In the genomic region with DNA sequence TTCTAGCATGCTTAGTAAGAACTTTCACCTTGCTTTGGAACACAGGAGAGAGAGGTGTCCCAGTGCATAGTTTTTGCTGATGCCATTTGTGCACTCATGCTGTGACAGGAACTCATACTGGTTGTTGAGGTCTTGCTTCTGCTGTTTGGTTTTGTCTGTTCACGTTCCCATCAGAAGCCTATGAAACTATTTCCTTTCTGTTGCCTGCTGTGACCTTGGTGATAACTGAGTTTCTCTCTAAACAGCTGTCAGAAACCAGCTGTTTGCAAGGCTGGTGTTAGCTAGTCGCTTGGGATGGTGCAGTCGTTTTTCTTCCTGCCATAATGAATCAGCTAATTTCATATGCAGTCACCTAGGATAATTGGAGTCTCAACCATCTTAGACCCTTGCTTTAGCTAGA, we compare ENCODE assay signal across 20 cellular contexts.
A peak's percentile ranks its signal among the peaks of the same experiment; 100 is the strongest.
DNase-seq lines count a peak whose midpoint lies in the region; ATAC-seq and TF ChIP-seq lines count a peak whose summit lies in the region.
"Had no signal": no experiment of that assay in that cellular context is flagged by ENCODE, and none has a peak within 500 bp of the region (broad histone marks: within the 10 kb centered on the region; RNA-seq: fewer than 3 reads in every experiment).

No MANE protein-coding gene starts in this region.

- H3F3A ChIP-seq in MM.1S (ENCODE audit: insufficient read depth, low read length), result no peaks in the 10 kb centered on the region

- H3K4me3 ChIP-seq in A673 (ENCODE audit: low read depth, low read length, poor library complexity, severe bottlenecking) (no peak overlapping the region), MM.1S (ENCODE audit: low read length) (no peak overlapping the region), stomach (no peak overlapping the region)
- H3K4me3 ChIP-seq: BLaER1 treated with 17β-estradiol and CSF1 and Interleukin-3, amounts not matched to agents 10 nM and 100 nM; HAP-1 had no signal

- no peak for TF ChIP-seq EP300 in stomach (IDR thresholded peaks at IDR 0.05)

- 27 to 44% (median 36%) methylated on average over 3 of the region's 3 CpGs for WGBS in stomach, 5 donors

- CTCF ChIA-PET in A673 (lab: Charles Lee), result no interaction called here

- no peaks in the 10 kb centered on the region for H3K79me2 ChIP-seq in MM.1S (ENCODE audit: low read length)

- no peaks in the 10 kb centered on the region for H3K9me2 ChIP-seq in MM.1S (replicated peaks; ENCODE audit: insufficient read depth, low read length)

- H4K20me1 ChIP-seq in MM.1S (ENCODE audit: insufficient read depth, low read length), result no peaks in the 10 kb centered on the region
- H4K20me1 ChIP-seq: BLaER1 treated with 17β-estradiol and CSF1 and Interleukin-3, amounts not matched to agents 10 nM and 100 nM had no signal

- no peaks in the 10 kb centered on the region for H3K9me3 ChIP-seq in A673 (ENCODE audit: low read depth, low read length, poor library complexity, severe bottlenecking)
- no peaks in the 10 kb centered on the region for H3K9me3 ChIP-seq in MM.1S (replicated peaks; ENCODE audit: insufficient read depth, low read length)
- no peaks in the 10 kb centered on the region for H3K9me3 ChIP-seq in stomach
- H3K9me3 ChIP-seq: HAP-1 had no signal

- peak; percentile 50 for ATAC-seq in GM19463 (IDR thresholded peaks at IDR 0.05; ENCODE audit: unreplicated experiment)
- ATAC-seq: Panc1 had no signal

- POLR2A ChIA-PET in A673 (lab: Charles Lee; ENCODE audit: low non-redundant PET), result no interaction called here

- no peak overlapping the region for H3K9ac ChIP-seq in MM.1S (ENCODE audit: low read length)
- H3K9ac ChIP-seq: BLaER1 treated with 17β-estradiol and CSF1 and Interleukin-3, amounts not matched to agents 10 nM and 100 nM had no signal

- peak; percentile 1 for DNase-seq in A673 (ENCODE audit: low spot score)
- DNase-seq in MM.1S, result peak; percentile 72
- peak; percentile 36 for DNase-seq in left kidney (ENCODE audit: low read depth, low spot score)
- DNase-seq in activated CD4-positive, alpha-beta T cell treated with anti-CD3 and anti-CD28 coated beads for 4 hours, result no peak
- no peak for DNase-seq in effector CD4-positive, alpha-beta T cell
- DNase-seq in stomach, result no peak
- DNase-seq: CD4-positive, alpha-beta T cell; GOT3; HFFc6; MV-4-11; NCI-H1105; NCI-H1694; NCI-H2029 treated with DMSO at 0.1 percent for 48 hours; NCI-H2227 treated with DMSO at 0.1 percent for 48 hours; NCI-H69; SHP77 treated with DMSO at 0.1 percent for 48 hours had no signal

- BruUV-seq in A673 (replicated peaks; lab: Mats Ljungman, UMichigan), result no TSS peak

- no peak overlapping the region for H2AFZ ChIP-seq in MM.1S (ENCODE audit: low read length)

- H3K27ac ChIP-seq in A673 (ENCODE audit: low read depth, low read length, poor library complexity, severe bottlenecking) (no peak overlapping the region), MM.1S (ENCODE audit: low read length) (peak overlapping the region; percentile 47; the same call in 1 of the 2 replicates), stomach (no peak overlapping the region)
- H3K27ac ChIP-seq: BLaER1 treated with 17β-estradiol and CSF1 and Interleukin-3, amounts not matched to agents 10 nM and 100 nM had no signal

- H3K27me3 ChIP-seq in A673 (replicated peaks; ENCODE audit: insufficient read depth, low read depth, low read length, poor library complexity) (no peaks in the 10 kb centered on the region), MM.1S (replicated peaks; ENCODE audit: insufficient read depth, low read length) (no peaks in the 10 kb centered on the region), stomach (no peaks in the 10 kb centered on the region)
- H3K27me3 ChIP-seq: BLaER1 treated with 17β-estradiol and CSF1 and Interleukin-3, amounts not matched to agents 10 nM and 100 nM had no signal

- no peak for TF ChIP-seq POLR2A in stomach (IDR thresholded peaks at IDR 0.05)

- H3K36me3 ChIP-seq in A673 (ENCODE audit: insufficient read depth, low read length, poor library complexity, severe bottlenecking) (no peaks in the 10 kb centered on the region), MM.1S (replicated peaks; ENCODE audit: insufficient read depth, low read length) (no peaks in the 10 kb centered on the region), stomach (no peaks in the 10 kb centered on the region)
- H3K36me3 ChIP-seq: BLaER1 treated with 17β-estradiol and CSF1 and Interleukin-3, amounts not matched to agents 10 nM and 100 nM; HAP-1 had no signal

- H3K4me2 ChIP-seq in MM.1S (ENCODE audit: low read depth, low read length), result no peak overlapping the region
- H3K4me2 ChIP-seq: BLaER1 treated with 17β-estradiol and CSF1 and Interleukin-3, amounts not matched to agents 10 nM and 100 nM had no signal

- TF ChIP-seq CTCF in A673 (conservative IDR thresholded peaks at IDR 0.05; ENCODE audit: low read depth, low read length), result no peak
- no peak for TF ChIP-seq CTCF in MM.1S (IDR thresholded peaks at IDR 0.05; ENCODE audit: low read length)
- TF ChIP-seq CTCF in stomach (IDR thresholded peaks at IDR 0.05), result no peak

- intact Hi-C loops in A673 (cut with micrococcal nuclease; ENCODE audit: unreplicated experiment), result no loop called here
- intact Hi-C loops in stomach (cut with DNase I; ENCODE audit: low total_unique reads), result no loop called here

- H3K4me1 ChIP-seq in A673 (ENCODE audit: insufficient read depth, low read length, poor library complexity, severe bottlenecking), result no peaks in the 10 kb centered on the region
- peaks cover 6% of the 10 kb centered on the region; the same call in 1 of the 2 replicates for H3K4me1 ChIP-seq in MM.1S (ENCODE audit: low read length)
- H3K4me1 ChIP-seq in stomach, result no peaks in the 10 kb centered on the region
- H3K4me1 ChIP-seq: BLaER1 treated with 17β-estradiol and CSF1 and Interleukin-3, amounts not matched to agents 10 nM and 100 nM; HAP-1 had no signal

Comparison
In these comparisons a context has a peak if more than half of its experiments do, and no peak if none do; other contexts are left out.
1. DNase-seq: peak in A673 (single experiment), MM.1S (single experiment) and left kidney (single experiment); none in activated CD4-positive, alpha-beta T cell treated with anti-CD3 and anti-CD28 coated beads for 4 hours (0 of 2), effector CD4-positive, alpha-beta T cell (single experiment) and stomach (single experiment).